Comparison of ENCODE assay signal across 1 cellular context in genomic region chr7:65006094-65006992, GRCh38.
A peak's percentile ranks its signal among the peaks of the same experiment; 100 is the strongest.
TF ChIP-seq lines count a peak whose summit lies in the region.

Gene ERV3-1, minus strand, starts transcription at chr7:65006687. Its CDS starts 13,661 bp downstream, at chr7:64993026.

TF ChIP-seq in HepG2, 621 proteins besides CTCF, POLR2A, EP300 and RAD21 (continued from another document and continues in another):
- TF ChIP-seq ZBTB4 (CRISPR knock-in tag; IDR thresholded peaks at IDR 0.05; ENCODE audit: borderline replicate concordance) (no peak), NR2F6 (IDR thresholded peaks at IDR 0.05) (no peak), NR2F6 (CRISPR knock-in tag; IDR thresholded peaks at IDR 0.05) (no peak), ARID3A (IDR thresholded peaks at IDR 0.05; ENCODE audit: low read depth, low read length) (no peak), EEA1 (CRISPR knock-in tag; IDR thresholded peaks at IDR 0.05; ENCODE audit: borderline replicate concordance) (no peak), ZNF510 (CRISPR knock-in tag; IDR thresholded peaks at IDR 0.05; ENCODE audit: low read depth) (no peak), SOX5 (CRISPR knock-in tag; IDR thresholded peaks at IDR 0.05; ENCODE audit: borderline replicate concordance) (peak; percentile 47; the same call in 1 of the 2 replicates), ATF4 (CRISPR knock-in tag; IDR thresholded peaks at IDR 0.05) (no peak), ZBTB20 (CRISPR knock-in tag; IDR thresholded peaks at IDR 0.05; ENCODE audit: borderline replicate concordance, low read depth) (0 out of 2 replicates have a peak, but pooled peaks have one; percentile 29), ZUFSP (CRISPR knock-in tag; IDR thresholded peaks at IDR 0.05; ENCODE audit: borderline replicate concordance) (no peak), MAFK (conservative IDR thresholded peaks at IDR 0.05 in 1 of 2, IDR thresholded peaks at IDR 0.05 in 1 of 2; ENCODE audit: low read length in 2 of 2) (no peak), PLRG1 (conservative IDR thresholded peaks at IDR 0.05) (no peak), TRIM22 (IDR thresholded peaks at IDR 0.05) (no peak), ZNF776 (CRISPR knock-in tag; IDR thresholded peaks at IDR 0.05) (no peak), SNAPC5 (CRISPR knock-in tag; IDR thresholded peaks at IDR 0.05; ENCODE audit: borderline replicate concordance) (no peak), HNF4G (IDR thresholded peaks at IDR 0.05; ENCODE audit: borderline replicate concordance, low read depth, low read length) (no peak), HNF4G (CRISPR knock-in tag; IDR thresholded peaks at IDR 0.05; ENCODE audit: borderline replicate concordance, low read depth) (no peak), MXD3 (CRISPR knock-in tag; IDR thresholded peaks at IDR 0.05) (peak; percentile 49; the same call in 1 of the 2 replicates), RERE (CRISPR knock-in tag; IDR thresholded peaks at IDR 0.05; ENCODE audit: low read depth) (no peak), ZNF639 (CRISPR knock-in tag; conservative IDR thresholded peaks at IDR 0.05) (no peak), ZBTB10 (CRISPR knock-in tag; IDR thresholded peaks at IDR 0.05; ENCODE audit: borderline replicate concordance) (peak; percentile 49; the same call in 1 of the 2 replicates), YEATS4 (CRISPR knock-in tag; IDR thresholded peaks at IDR 0.05; ENCODE audit: borderline replicate concordance) (peak; percentile 77; the same call in 1 of the 2 replicates)
